8 cellular contexts compared by ENCODE assay signal in genomic region chr5:41869739-41870620, GRCh38. TPM values are rescaled to one million over a fixed set of nuclear protein-coding genes. Genes with fewer than 3 reads are reported as not detected.
A peak's percentile ranks its signal among the peaks of the same experiment; 100 is the strongest.
DNase-seq lines count a peak whose midpoint lies in the region; ATAC-seq and TF ChIP-seq lines count a peak whose summit lies in the region.

OXCT1 (minus strand) TSS chr5:41870425; CDS start chr5:41870358, 67 bp downstream.

- peaks cover 60% of the 10 kb centered on the region for H3K4me1 Mint-ChIP-seq in activated CD8-positive, alpha-beta memory T cell treated with anti-CD3 and anti-CD28 coated beads, Interleukin-2, amount 10 ng/mL, durations not matched to agents 7 days and 5 days
- H3K4me1 Mint-ChIP-seq in endothelial cell (ENCODE audit: unreplicated experiment) (peaks cover 3% of the 10 kb centered on the region), mesothelial cell of epicardium (peaks cover 15% of the 10 kb centered on the region)

- TF ChIP-seq CTCF in GM20000 (IDR thresholded peaks at IDR 0.05; ENCODE audit: extremely low read depth, missing control alignments): no peak
- TF ChIP-seq CTCF in endothelial cell (IDR thresholded peaks at IDR 0.05; ENCODE audit: unreplicated experiment): no peak
- no peak for TF ChIP-seq CTCF in mesothelial cell of epicardium (IDR thresholded peaks at IDR 0.05; ENCODE audit: unreplicated experiment)

- H3K36me3 Mint-ChIP-seq in activated CD8-positive, alpha-beta memory T cell treated with anti-CD3 and anti-CD28 coated beads, Interleukin-2, amount 10 ng/mL, durations not matched to agents 7 days and 5 days: peaks cover 19% of the 10 kb centered on the region
- peaks cover 3% of the 10 kb centered on the region for H3K36me3 Mint-ChIP-seq in endothelial cell (ENCODE audit: low read depth, unreplicated experiment)
- H3K36me3 Mint-ChIP-seq in mesothelial cell of epicardium: no peaks in the 10 kb centered on the region

- peaks cover 3% of the 10 kb centered on the region for H3K9me3 Mint-ChIP-seq in activated CD8-positive, alpha-beta memory T cell treated with anti-CD3 and anti-CD28 coated beads, Interleukin-2, amount 10 ng/mL, durations not matched to agents 7 days and 5 days (ENCODE audit: low read depth)
- H3K9me3 Mint-ChIP-seq in endothelial cell (ENCODE audit: unreplicated experiment) (no peaks in the 10 kb centered on the region), mesothelial cell of epicardium (peaks cover 4% of the 10 kb centered on the region)

- H3K27ac Mint-ChIP-seq in activated CD8-positive, alpha-beta memory T cell treated with anti-CD3 and anti-CD28 coated beads, Interleukin-2, amount 10 ng/mL, durations not matched to agents 7 days and 5 days: peak within 1 kb of the TSS; percentile 89
- H3K27ac Mint-ChIP-seq in endothelial cell (ENCODE audit: unreplicated experiment): no peak within 1 kb of the TSS
- peak within 1 kb of the TSS; percentile 88 for H3K27ac Mint-ChIP-seq in mesothelial cell of epicardium

- CTCF ChIA-PET in activated CD8-positive, alpha-beta memory T cell treated with anti-CD3 and anti-CD28 coated beads, Interleukin-2, amount 10 ng/mL, durations not matched to agents 7 days and 5 days (lab: Charles Lee): interaction anchor here (1.1 to 2.4 kb wide), 3 partner anchors 12 to 23 kb away, joined by 3 to 7 read pairs (median 5); no protein-coding TSS in a partner anchor

- ATAC-seq in activated CD8-positive, alpha-beta memory T cell treated with anti-CD3 and anti-CD28 coated beads, Interleukin-2, amount 10 ng/mL, durations not matched to agents 7 days and 5 days: peak; percentile 94

- peak within 1 kb of the TSS; percentile 89 for H3K4me3 Mint-ChIP-seq in activated CD8-positive, alpha-beta memory T cell treated with anti-CD3 and anti-CD28 coated beads, Interleukin-2, amount 10 ng/mL, durations not matched to agents 7 days and 5 days
- H3K4me3 Mint-ChIP-seq in endothelial cell (ENCODE audit: unreplicated experiment): peak within 1 kb of the TSS; percentile 91
- peak within 1 kb of the TSS; percentile 83 for H3K4me3 Mint-ChIP-seq in mesothelial cell of epicardium

- DNase-seq in COLO668 (lab: John Stamatoyannopoulos, UW; ENCODE audit: unreplicated experiment): peak; percentile 97
- DNase-seq in GM20000 (ENCODE audit: low spot score): peak; percentile 88
- DNase-seq in HS-5 (ENCODE audit: low read depth): peak; percentile 63
- peak; percentile 97 to 98 for DNase-seq in NOMO-1 (lab: John Stamatoyannopoulos, UW; ENCODE audit: unreplicated experiment in 2 of 2)
- DNase-seq in activated CD8-positive, alpha-beta memory T cell treated with anti-CD3 and anti-CD28 coated beads, Interleukin-2, amount 10 ng/mL, durations not matched to agents 7 days and 5 days: peak; percentile 95
- DNase-seq in endothelial cell (ENCODE audit: low spot score): peak; percentile 61
- peak; percentile 59 to 79 for DNase-seq in mesothelial cell of epicardium (ENCODE audit: low spot score in 2 of 2, unreplicated experiment in 2 of 2)
- DNase-seq in stimulated activated CD8-positive, alpha-beta memory T cell treated with anti-CD3 and anti-CD28 coated beads, Interleukin-15, amount 100 ng/mL, for 48 hours (ENCODE audit: low read depth in 2 of 2): peak; percentile 87 to 89

- no peaks in the 10 kb centered on the region for H3K27me3 Mint-ChIP-seq in activated CD8-positive, alpha-beta memory T cell treated with anti-CD3 and anti-CD28 coated beads, Interleukin-2, amount 10 ng/mL, durations not matched to agents 7 days and 5 days
- H3K27me3 Mint-ChIP-seq in endothelial cell (ENCODE audit: unreplicated experiment) (peaks cover 2% of the 10 kb centered on the region), mesothelial cell of epicardium (ENCODE audit: low read depth) (no peaks in the 10 kb centered on the region)

RNA-seq across cellular contexts. Expression of gene OXCT1, which starts in this region (rescaled TPM):
- 10 to 100 TPM; 74.9 to 81.8 TPM for total RNA-seq in activated CD8-positive, alpha-beta memory T cell treated with anti-CD3 and anti-CD28 coated beads, Interleukin-2, amount 10 ng/mL, durations not matched to agents 7 days and 5 days
- total RNA-seq in endothelial cell (ENCODE audit: unreplicated experiment) (6.5 TPM), mesothelial cell of epicardium (20.3 to 21.2 TPM (median 20.8 TPM) in 3 replicates)

Comparison
In these comparisons a context has a peak if more than half of its experiments do, and no peak if none do; other contexts are left out.
1. Peak in every context shown above with its lines: DNase-seq and ATAC-seq.